1 cellular context compared by ENCODE assay signal in genomic region chr11:125062931-125063428, GRCh38.
A peak's percentile ranks its signal among the peaks of the same experiment; 100 is the strongest.
TF ChIP-seq lines count a peak whose summit lies in the region.

Gene SLC37A2, plus strand, starts transcription at chr11:125063305. Its CDS starts 63 bp downstream, at chr11:125063368.

TF ChIP-seq in GM12878, 131 proteins besides CTCF, POLR2A, EP300 and RAD21 (continued from another document and continues in another):
- TF ChIP-seq E4F1 (IDR thresholded peaks at IDR 0.05; ENCODE audit: borderline replicate concordance, partially characterized antibody) (no peak), SIN3A (IDR thresholded peaks at IDR 0.05; ENCODE audit: low read depth, low read length) (no peak; the same call in 1 of the 2 replicates), SP1 (IDR thresholded peaks at IDR 0.05; ENCODE audit: low read depth, low read length) (no peak), MYB (IDR thresholded peaks at IDR 0.05; ENCODE audit: borderline replicate concordance, low read depth, low read length) (no peak), YBX1 (IDR thresholded peaks at IDR 0.05) (no peak), IKZF2 (IDR thresholded peaks at IDR 0.05) (peak; percentile 96 to 98; a peak in 2 of 4 replicates), FOS (IDR thresholded peaks at IDR 0.05; ENCODE audit: borderline replicate concordance, extremely low read depth, insufficient read length) (no peak), NFXL1 (IDR thresholded peaks at IDR 0.05; ENCODE audit: borderline replicate concordance) (no peak), BMI1 (IDR thresholded peaks at IDR 0.05; ENCODE audit: borderline replicate concordance) (peak; percentile 33; the same call in 1 of the 2 replicates), E2F4 (IDR thresholded peaks at IDR 0.05; ENCODE audit: low read depth, low read length) (peak; percentile 73), BCLAF1 (IDR thresholded peaks at IDR 0.05) (no peak), SMAD1 (IDR thresholded peaks at IDR 0.05; ENCODE audit: low read depth, partially characterized antibody) (no peak), GATAD2B (conservative IDR thresholded peaks at IDR 0.05; ENCODE audit: low read depth) (peak; percentile 88; the same call in 1 of the 2 replicates), ELK1 (IDR thresholded peaks at IDR 0.05; ENCODE audit: low read depth, low read length) (no peak), RCOR1 (conservative IDR thresholded peaks at IDR 0.05; ENCODE audit: low read depth, low read length) (no peak), CREM (IDR thresholded peaks at IDR 0.05; ENCODE audit: low read depth) (peak; percentile 92), POU2F2 (IDR thresholded peaks at IDR 0.05; ENCODE audit: borderline replicate concordance, low read depth, low read length) (peak; percentile 47; the same call in 1 of the 3 replicates), KLF5 (IDR thresholded peaks at IDR 0.05; ENCODE audit: partially characterized antibody) (no peak), ZNF274 (IDR thresholded peaks at IDR 0.05; ENCODE audit: insufficient read depth, insufficient read length) (no peak), MYC (IDR thresholded peaks at IDR 0.05; ENCODE audit: insufficient read depth, insufficient read length, insufficient replicate concordance, low read length, severe bottlenecking) (no peak), BCL3 (IDR thresholded peaks at IDR 0.05; ENCODE audit: borderline replicate concordance, insufficient read depth, low read depth, low read length, poor library complexity, severe bottlenecking) (no peak), ASH2L (IDR thresholded peaks at IDR 0.05; ENCODE audit: borderline replicate concordance, low read depth) (no peak), MEF2B (IDR thresholded peaks at IDR 0.05; ENCODE audit: partially characterized antibody, poor library complexity, severe bottlenecking) (peak; percentile 47), HCFC1 (IDR thresholded peaks at IDR 0.05; ENCODE audit: low read length) (peak; percentile 24; the same call in 1 of the 2 replicates), IRF3 (IDR thresholded peaks at IDR 0.05) (no peak; the same call in 1 of the 2 replicates), ZBTB11 (CRISPR knock-in tag; IDR thresholded peaks at IDR 0.05) (no peak), EZH2 (IDR thresholded peaks at IDR 0.05; ENCODE audit: borderline replicate concordance, control insufficient read depth, low read depth, low read length) (no peak), RB1 (IDR thresholded peaks at IDR 0.05; ENCODE audit: borderline replicate concordance) (peak; percentile 61; the same call in 1 of the 2 replicates), NBN (IDR thresholded peaks at IDR 0.05) (peak; percentile 92), PKNOX1 (IDR thresholded peaks at IDR 0.05) (0 out of 2 replicates have a peak, but pooled peaks have one; percentile 9), MTA3 (IDR thresholded peaks at IDR 0.05; ENCODE audit: borderline replicate concordance, low read length) (no peak), MEF2A (IDR thresholded peaks at IDR 0.05; ENCODE audit: insufficient read depth, low read depth, low read length) (no peak), ZNF217 (IDR thresholded peaks at IDR 0.05) (no peak), ZBTB33 (IDR thresholded peaks at IDR 0.05) (no peak), MTA2 (IDR thresholded peaks at IDR 0.05; ENCODE audit: low read depth) (peak; percentile 78), CREB1 (IDR thresholded peaks at IDR 0.05; ENCODE audit: low read depth) (peak; percentile 86), NKRF (conservative IDR thresholded peaks at IDR 0.05) (peak; percentile 86), SREBF1 (IDR thresholded peaks at IDR 0.05; ENCODE audit: low read length) (no peak), IKZF1 (conservative IDR thresholded peaks at IDR 0.05) (peak; percentile 98), CBX3 (IDR thresholded peaks at IDR 0.05; ENCODE audit: borderline replicate concordance, low read depth) (no peak), NFIC (IDR thresholded peaks at IDR 0.05; ENCODE audit: low read depth, low read length) (no peak)
